In the genomic region with DNA sequence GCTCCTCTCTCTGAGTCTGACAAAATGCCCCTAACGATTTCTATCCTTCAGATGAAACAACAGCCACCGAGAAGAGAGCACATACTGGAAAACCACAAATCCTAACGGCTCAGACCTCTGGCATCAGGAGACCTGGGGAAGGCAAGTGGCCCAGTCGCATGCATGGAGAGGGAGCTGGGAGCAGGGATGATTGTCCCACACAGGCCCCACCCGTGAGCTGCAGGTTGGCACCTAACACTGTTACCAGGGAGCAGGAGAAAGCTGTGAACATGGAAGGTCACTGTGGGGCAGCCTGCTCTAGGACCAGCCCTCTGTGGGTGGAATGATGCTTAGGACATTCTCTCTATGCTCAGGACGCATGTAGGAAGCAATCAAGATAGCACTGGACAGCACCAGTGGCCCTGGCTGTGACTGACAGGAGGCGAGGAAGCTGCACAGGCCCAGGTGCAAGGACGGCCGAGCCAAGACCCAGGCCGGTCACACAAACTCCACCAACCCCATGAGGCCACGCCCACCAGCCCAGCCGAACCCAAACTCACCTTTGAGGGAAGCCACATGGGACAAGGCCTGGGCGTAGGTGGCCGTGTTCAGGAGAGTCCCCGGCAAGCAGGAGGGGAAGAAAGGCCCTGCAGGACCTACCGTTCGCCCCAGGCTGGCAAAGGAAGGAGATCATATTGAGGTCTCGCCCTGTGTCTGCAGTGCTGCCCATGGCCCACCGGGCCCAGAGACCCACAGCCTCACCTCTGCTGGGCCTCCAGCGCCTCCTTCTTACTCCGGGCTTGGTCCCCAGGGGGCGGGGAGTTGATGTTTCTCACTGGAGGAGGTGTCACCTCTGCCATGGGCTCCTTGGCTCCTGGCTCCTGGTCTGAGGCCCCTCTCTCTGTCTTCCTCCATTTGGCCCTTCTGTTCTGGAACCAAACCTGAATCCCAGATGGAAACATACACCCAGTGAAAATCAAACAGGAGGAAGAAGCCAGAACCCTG, we compare ENCODE assay signal across 22 cellular contexts. TPM values are rescaled to one million over a fixed set of nuclear protein-coding genes. Genes with fewer than 3 reads are reported as not detected.
"Had no signal": no experiment of that assay in that cellular context is flagged by ENCODE, and none has a peak within 500 bp of the region (broad histone marks: within the 10 kb centered on the region; RNA-seq: fewer than 3 reads in every experiment).

No MANE protein-coding gene starts in this region.

- H3K4me1 ChIP-seq: upper lobe of left lung had no signal

- H3K9me3 ChIP-seq: thoracic aorta, upper lobe of left lung had no signal

- H3K9me3 Mint-ChIP-seq: activated B cell treated with CpG ODN at 0.5 μM for 24 hours; activated CD4-positive, alpha-beta memory T cell treated with anti-CD3 and anti-CD28 coated beads for 36 hours; activated T-helper 2 cell treated with anti-CD3 and anti-CD28 coated beads, Interferon-gamma antibody, Interleukin-2, Interleukin-4, amounts not matched to agents 10 μg/mL and 5 μg/mL and 100 μg/mL, durations not matched to agents 14 hours and 24 hours and 36 hours; mesothelial cell of epicardium; natural killer cell treated with Interleukin-12 subunit alpha and Interleukin-12 subunit beta and Interleukin-15 and Interleukin-18, amount 100 ng/mL, for 72 hours had no signal

- H3K36me3 ChIP-seq: brain microvascular endothelial cell, thoracic aorta, upper lobe of left lung had no signal

- DNase-seq: activated B cell treated with CpG ODN at 0.5 μM for 24 hours; activated CD4-positive, alpha-beta memory T cell treated with anti-CD3 and anti-CD28 coated beads for 36 hours; activated CD4-positive, alpha-beta T cell treated with anti-CD3 and anti-CD28 coated beads for 4 hours; activated naive CD4-positive, alpha-beta T cell treated with anti-CD3 and anti-CD28 coated beads, Interleukin-2, amount 50 U/mL, for 16 hours; activated T-cell treated with anti-CD3 and anti-CD28 coated beads for 4 hours; central memory CD4-positive, alpha-beta T cell; hypothalamus; posterior cingulate gyrus; retina; small intestine; stimulated activated CD4-positive, alpha-beta T cell treated with anti-CD3 and anti-CD28 coated beads, Interleukin-4, amount 100 ng/mL, for 1 hour; upper lobe of left lung had no signal

- H3K36me3 Mint-ChIP-seq: activated CD4-positive, alpha-beta memory T cell treated with anti-CD3 and anti-CD28 coated beads for 36 hours; mesothelial cell of epicardium; natural killer cell treated with Interleukin-12 subunit alpha and Interleukin-12 subunit beta and Interleukin-15 and Interleukin-18, amount 100 ng/mL, for 72 hours had no signal

- H3K27ac Mint-ChIP-seq: activated B cell treated with CpG ODN at 0.5 μM for 24 hours; activated CD4-positive, alpha-beta memory T cell treated with anti-CD3 and anti-CD28 coated beads for 36 hours; activated T-helper 2 cell treated with anti-CD3 and anti-CD28 coated beads, Interferon-gamma antibody, Interleukin-2, Interleukin-4, amounts not matched to agents 10 μg/mL and 5 μg/mL and 100 μg/mL, durations not matched to agents 14 hours and 24 hours and 36 hours; mesothelial cell of epicardium; natural killer cell treated with Interleukin-12 subunit alpha and Interleukin-12 subunit beta and Interleukin-15 and Interleukin-18, amount 100 ng/mL, for 72 hours had no signal

- H3K27ac ChIP-seq: brain microvascular endothelial cell, thoracic aorta, upper lobe of left lung had no signal

- H3K27me3 ChIP-seq: upper lobe of left lung had no signal

- H3K4me3 Mint-ChIP-seq: activated B cell treated with CpG ODN at 0.5 μM for 24 hours; activated CD4-positive, alpha-beta memory T cell treated with anti-CD3 and anti-CD28 coated beads for 36 hours; mesothelial cell of epicardium; natural killer cell treated with Interleukin-12 subunit alpha and Interleukin-12 subunit beta and Interleukin-15 and Interleukin-18, amount 100 ng/mL, for 72 hours had no signal

- H3K4me3 ChIP-seq: thoracic aorta, upper lobe of left lung had no signal

- H3K4me1 Mint-ChIP-seq: activated B cell treated with CpG ODN at 0.5 μM for 24 hours, mesothelial cell of epicardium had no signal

RNA-seq across cellular contexts. Expression of gene DRGX, which starts 9.7 kb away (rescaled TPM):
- total RNA-seq: activated B cell treated with CpG ODN at 0.5 μM for 24 hours; activated CD4-positive, alpha-beta memory T cell treated with anti-CD3 and anti-CD28 coated beads for 36 hours; activated T-helper 2 cell treated with anti-CD3 and anti-CD28 coated beads, Interferon-gamma antibody, Interleukin-2, Interleukin-4, amounts not matched to agents 10 μg/mL and 5 μg/mL and 100 μg/mL, durations not matched to agents 14 hours and 24 hours and 36 hours; aorta; frontal cortex; lung microvascular endothelial cell; mesothelial cell of epicardium; natural killer cell treated with Interleukin-12 subunit alpha and Interleukin-12 subunit beta and Interleukin-15 and Interleukin-18, amount 100 ng/mL, for 72 hours; T-helper 2 cell treated with Interferon-gamma antibody and Interleukin-4, amounts not matched to agents 100 ng/mL and 5 ng/mL, for 36 hours; thoracic aorta had no signal
- polyA plus RNA-seq: aorta, keratinocyte, small intestine had no signal
